ENCODE assay signal across 2 cellular contexts in the genomic region with DNA sequence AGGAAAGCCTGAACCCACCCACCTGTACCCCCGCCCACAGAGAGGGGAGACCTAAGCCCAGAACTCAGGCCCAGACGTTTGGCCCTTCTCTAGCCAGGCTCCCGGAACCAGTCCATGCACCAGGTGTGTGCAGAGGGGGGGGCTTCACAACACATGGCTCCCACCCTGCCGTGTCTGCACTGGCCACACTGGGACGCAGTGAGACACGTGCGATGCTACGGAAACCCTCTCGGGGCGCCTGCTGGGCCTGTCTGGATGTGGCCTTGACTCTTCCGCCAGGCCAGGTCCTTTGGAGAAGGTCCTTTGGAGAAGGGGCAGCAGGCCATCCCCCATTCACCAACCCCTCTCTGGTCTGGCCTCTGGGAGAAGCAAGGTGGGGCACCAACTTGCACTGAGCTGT.
A peak's percentile ranks its signal among the peaks of the same experiment; 100 is the strongest.
TF ChIP-seq lines count a peak whose summit lies in the region.

No MANE protein-coding gene starts in this region.

TF ChIP-seq in HepG2, 621 proteins besides CTCF, POLR2A, EP300 and RAD21:
- TF ChIP-seq ZFP36L1 (CRISPR knock-in tag; IDR thresholded peaks at IDR 0.05) (no peak), AGO2 (optimal IDR thresholded peaks at IDR 0.05; ENCODE audit: low read depth, low read length) (peak; percentile 67)

TF ChIP-seq in GM12878, 131 proteins besides CTCF, POLR2A, EP300 and RAD21:
- TF ChIP-seq MTA2 (IDR thresholded peaks at IDR 0.05; ENCODE audit: low read depth) (no peak), SMAD1 (IDR thresholded peaks at IDR 0.05; ENCODE audit: low read depth, partially characterized antibody) (no peak), KDM1A (IDR thresholded peaks at IDR 0.05; ENCODE audit: borderline replicate concordance) (no peak), RUNX3 (IDR thresholded peaks at IDR 0.05; ENCODE audit: low read length) (no peak), CBX3 (IDR thresholded peaks at IDR 0.05; ENCODE audit: borderline replicate concordance, low read depth) (no peak), ZZZ3 (IDR thresholded peaks at IDR 0.05; ENCODE audit: control insufficient read depth, insufficient read length, low read depth) (no peak), NR2C1 (IDR thresholded peaks at IDR 0.05) (no peak), SUPT20H (IDR thresholded peaks at IDR 0.05; ENCODE audit: borderline replicate concordance, control insufficient read depth, low read depth, low read length) (no peak), EED (IDR thresholded peaks at IDR 0.05; ENCODE audit: low read depth) (no peak), GATAD2B (conservative IDR thresholded peaks at IDR 0.05; ENCODE audit: low read depth) (no peak), CHD4 (IDR thresholded peaks at IDR 0.05) (no peak), CREM (IDR thresholded peaks at IDR 0.05; ENCODE audit: low read depth) (no peak)
- TF ChIP-seq, protein P1, sequence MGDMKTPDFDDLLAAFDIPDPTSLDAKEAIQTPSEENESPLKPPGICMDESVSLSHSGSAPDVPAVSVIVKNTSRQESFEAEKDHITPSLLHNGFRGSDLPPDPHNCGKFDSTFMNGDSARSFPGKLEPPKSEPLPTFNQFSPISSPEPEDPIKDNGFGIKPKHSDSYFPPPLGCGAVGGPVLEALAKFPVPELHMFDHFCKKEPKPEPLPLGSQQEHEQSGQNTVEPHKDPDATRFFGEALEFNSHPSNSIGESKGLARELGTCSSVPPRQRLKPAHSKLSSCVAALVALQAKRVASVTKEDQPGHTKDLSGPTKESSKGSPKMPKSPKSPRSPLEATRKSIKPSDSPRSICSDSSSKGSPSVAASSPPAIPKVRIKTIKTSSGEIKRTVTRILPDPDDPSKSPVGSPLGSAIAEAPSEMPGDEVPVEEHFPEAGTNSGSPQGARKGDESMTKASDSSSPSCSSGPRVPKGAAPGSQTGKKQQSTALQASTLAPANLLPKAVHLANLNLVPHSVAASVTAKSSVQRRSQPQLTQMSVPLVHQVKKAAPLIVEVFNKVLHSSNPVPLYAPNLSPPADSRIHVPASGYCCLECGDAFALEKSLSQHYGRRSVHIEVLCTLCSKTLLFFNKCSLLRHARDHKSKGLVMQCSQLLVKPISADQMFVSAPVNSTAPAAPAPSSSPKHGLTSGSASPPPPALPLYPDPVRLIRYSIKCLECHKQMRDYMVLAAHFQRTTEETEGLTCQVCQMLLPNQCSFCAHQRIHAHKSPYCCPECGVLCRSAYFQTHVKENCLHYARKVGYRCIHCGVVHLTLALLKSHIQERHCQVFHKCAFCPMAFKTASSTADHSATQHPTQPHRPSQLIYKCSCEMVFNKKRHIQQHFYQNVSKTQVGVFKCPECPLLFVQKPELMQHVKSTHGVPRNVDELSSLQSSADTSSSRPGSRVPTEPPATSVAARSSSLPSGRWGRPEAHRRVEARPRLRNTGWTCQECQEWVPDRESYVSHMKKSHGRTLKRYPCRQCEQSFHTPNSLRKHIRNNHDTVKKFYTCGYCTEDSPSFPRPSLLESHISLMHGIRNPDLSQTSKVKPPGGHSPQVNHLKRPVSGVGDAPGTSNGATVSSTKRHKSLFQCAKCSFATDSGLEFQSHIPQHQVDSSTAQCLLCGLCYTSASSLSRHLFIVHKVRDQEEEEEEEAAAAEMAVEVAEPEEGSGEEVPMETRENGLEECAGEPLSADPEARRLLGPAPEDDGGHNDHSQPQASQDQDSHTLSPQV (IDR thresholded peaks at IDR 0.05), result no peak
- TF ChIP-seq, protein P2, sequence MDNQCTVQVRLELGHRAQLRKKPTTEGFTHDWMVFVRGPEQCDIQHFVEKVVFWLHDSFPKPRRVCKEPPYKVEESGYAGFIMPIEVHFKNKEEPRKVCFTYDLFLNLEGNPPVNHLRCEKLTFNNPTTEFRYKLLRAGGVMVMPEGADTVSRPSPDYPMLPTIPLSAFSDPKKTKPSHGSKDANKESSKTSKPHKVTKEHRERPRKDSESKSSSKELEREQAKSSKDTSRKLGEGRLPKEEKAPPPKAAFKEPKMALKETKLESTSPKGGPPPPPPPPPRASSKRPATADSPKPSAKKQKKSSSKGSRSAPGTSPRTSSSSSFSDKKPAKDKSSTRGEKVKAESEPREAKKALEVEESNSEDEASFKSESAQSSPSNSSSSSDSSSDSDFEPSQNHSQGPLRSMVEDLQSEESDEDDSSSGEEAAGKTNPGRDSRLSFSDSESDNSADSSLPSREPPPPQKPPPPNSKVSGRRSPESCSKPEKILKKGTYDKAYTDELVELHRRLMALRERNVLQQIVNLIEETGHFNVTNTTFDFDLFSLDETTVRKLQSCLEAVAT (IDR thresholded peaks at IDR 0.05), result no peak
